In the genomic region with DNA sequence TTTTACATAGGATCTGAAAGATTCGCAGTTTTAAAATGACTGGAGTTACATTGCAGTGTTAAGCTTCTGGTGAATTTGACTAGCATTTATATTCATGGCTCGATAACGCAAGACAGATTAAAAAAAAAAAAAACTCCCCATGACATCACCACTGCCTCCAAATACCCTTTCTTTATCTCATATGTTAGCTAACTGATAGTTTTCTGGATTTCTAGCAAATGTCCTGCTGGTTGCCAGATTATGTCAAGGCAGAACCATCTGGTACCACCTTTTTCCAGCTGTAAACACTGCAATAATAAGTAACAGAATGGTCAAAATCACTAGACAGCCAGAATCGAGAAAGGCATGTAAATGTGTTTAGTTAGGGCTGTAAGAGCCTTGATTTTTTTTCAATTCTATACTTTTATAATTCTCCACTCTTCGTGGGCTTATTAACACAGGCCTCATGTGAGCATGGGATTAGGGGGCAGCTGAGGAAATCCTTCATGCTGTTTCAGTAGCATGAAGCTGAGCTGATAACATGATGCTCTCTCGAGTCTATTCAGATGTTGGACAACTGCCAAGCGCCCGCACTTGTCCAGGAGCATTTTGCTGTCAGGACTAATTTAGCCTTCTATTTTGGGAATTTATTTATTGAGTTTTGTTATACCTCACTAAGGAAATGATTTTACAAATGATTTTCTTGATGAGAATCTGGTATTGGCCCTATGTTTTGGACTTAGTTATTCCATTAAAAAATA, we compare ENCODE assay signal across 11 cellular contexts.
DNase-seq lines count a peak whose midpoint lies in the region; ATAC-seq and TF ChIP-seq lines count a peak whose summit lies in the region.
"Had no signal": no experiment of that assay in that cellular context is flagged by ENCODE, and none has a peak within 500 bp of the region (broad histone marks: within the 10 kb centered on the region; RNA-seq: fewer than 3 reads in every experiment).

No MANE protein-coding gene starts in this region.

- WGBS in testis, 2 donors: 53 to 57% methylated on average over 8 of the region's 8 CpGs

- TF ChIP-seq POLR2A in testis (IDR thresholded peaks at IDR 0.05): no peak

- H3K4me1 ChIP-seq in testis: peaks cover 23% of the 10 kb centered on the region

- no peak overlapping the region for H3K4me3 Mint-ChIP-seq in natural killer cell
- H3K4me3 Mint-ChIP-seq: T-helper 17 cell had no signal

- H3K27ac Mint-ChIP-seq in natural killer cell: no peak overlapping the region
- H3K27ac Mint-ChIP-seq: T-helper 17 cell had no signal

- no peaks in the 10 kb centered on the region for H3K36me3 Mint-ChIP-seq in natural killer cell

- no peak overlapping the region for H3K27ac ChIP-seq in testis
- H3K27ac ChIP-seq: left lung had no signal

- no peaks in the 10 kb centered on the region for H3K4me1 Mint-ChIP-seq in natural killer cell

- DNase-seq in NCI-H1436 treated with DMSO at 0.1 percent for 48 hours (lab: John Stamatoyannopoulos, UW): peak; percentile 9
- DNase-seq in NCI-H748 (lab: John Stamatoyannopoulos, UW; ENCODE audit: unreplicated experiment): peak; percentile 96
- peak; percentile 30 for DNase-seq in fibroblast of peridontal ligament (ENCODE audit: extremely low read depth)
- peak; percentile 75 for DNase-seq in testis
- DNase-seq in activated CD4-positive, alpha-beta T cell treated with anti-CD3 and anti-CD28 coated beads for 4 hours: no peak
- DNase-seq in kidney tubule cell (ENCODE audit: low spot score): no peak
- no peak for DNase-seq in natural killer cell
- DNase-seq: activated T-cell treated with anti-CD3 and anti-CD28 coated beads, Interleukin-2, amount 50 U/mL, for 1 hour; left lung; T-helper 17 cell had no signal

- no peaks in the 10 kb centered on the region for H3K9me3 ChIP-seq in testis
- H3K9me3 ChIP-seq: left lung had no signal

- H3K36me3 ChIP-seq in testis (ENCODE audit: low read depth, missing control alignments): no peaks in the 10 kb centered on the region
- H3K36me3 ChIP-seq: left lung had no signal

- peaks cover 8 to 12% of the 10 kb centered on the region in 2 donors for H3K27me3 Mint-ChIP-seq in natural killer cell (ENCODE audit: low read depth in 2 of 2)
- H3K27me3 Mint-ChIP-seq: T-helper 17 cell had no signal

- H3K9me3 Mint-ChIP-seq in natural killer cell: no peaks in the 10 kb centered on the region

- no peak overlapping the region for H3K4me3 ChIP-seq in testis
- H3K4me3 ChIP-seq: left lung had no signal

- intact Hi-C loops in testis (cut with DNase I; ENCODE audit: low total_unique reads): no loop called here
- intact Hi-C loops in natural killer cell (cut with micrococcal nuclease): no loop called here

- no peak for TF ChIP-seq CTCF in testis (IDR thresholded peaks at IDR 0.05)
- no peak for TF ChIP-seq CTCF in natural killer cell (IDR thresholded peaks at IDR 0.05)

- ATAC-seq in natural killer cell: no peak
- ATAC-seq: HCT116, left lung, T-helper 17 cell had no signal

- H3K27me3 ChIP-seq in testis: no peaks in the 10 kb centered on the region
- H3K27me3 ChIP-seq: left lung had no signal

Comparison
In these comparisons a context has a peak if more than half of its experiments do, and no peak if none do; other contexts are left out.
1. DNase-seq: peak in NCI-H1436 treated with DMSO at 0.1 percent for 48 hours (single experiment), NCI-H748 (single experiment), fibroblast of peridontal ligament (single experiment) and testis (single experiment); none in activated CD4-positive, alpha-beta T cell treated with anti-CD3 and anti-CD28 coated beads for 4 hours (0 of 2), kidney tubule cell (single experiment) and natural killer cell (single experiment).